ENCODE assay signal across 8 cellular contexts in genomic region chr17:80415626-80416042, GRCh38. TPM values are rescaled to one million over a fixed set of nuclear protein-coding genes. Genes with fewer than 3 reads are reported as not detected.
DNase-seq lines count a peak whose midpoint lies in the region; ATAC-seq and TF ChIP-seq lines count a peak whose summit lies in the region.

No MANE protein-coding gene starts in this region.

- H3K4me3 Mint-ChIP-seq in activated naive CD4-positive, alpha-beta T cell treated with anti-CD3 and anti-CD28 coated beads, Interleukin-2, amount 10 ng/mL, durations not matched to agents 7 days and 5 days, result peak overlapping the region; percentile 78

- H3K4me3 ChIP-seq in ascending aorta (peak overlapping the region; percentile 93 to 98), right lobe of liver (peak overlapping the region; percentile 87 to 97 (median 88)), uterus (peak overlapping the region; percentile 82 to 83)

- no peak for DNase-seq in activated naive CD4-positive, alpha-beta T cell treated with anti-CD3 and anti-CD28 coated beads, Interleukin-2, amount 10 ng/mL, durations not matched to agents 7 days and 5 days
- DNase-seq in activated naive CD4-positive, alpha-beta T cell treated with anti-CD3 and anti-CD28 coated beads, Interleukin-2, amount 50 U/mL, for 16 hours, result no peak
- DNase-seq in ascending aorta (ENCODE audit: low spot score in 2 of 2) (no peak), right lobe of liver (peak in 1 of 3 donors; percentile 20), uterus (no peak), NCI-H2171 (lab: John Stamatoyannopoulos, UW) (no peak), D341Med (ENCODE audit: low spot score) (no peak), NCI-H524 treated with DMSO at 0.1 percent for 48 hours (lab: John Stamatoyannopoulos, UW) (no peak)

- peak overlapping the region; percentile 69 for H3K27ac Mint-ChIP-seq in activated naive CD4-positive, alpha-beta T cell treated with anti-CD3 and anti-CD28 coated beads, Interleukin-2, amount 10 ng/mL, durations not matched to agents 7 days and 5 days

- intact Hi-C loops in ascending aorta (cut with DNase I) (loop anchor here (1.0 to 10.0 kb wide), 5 partner anchors 39 to 679 kb away; partner anchors contain the start of genes CHMP6, EIF4A3 and RPTOR), right lobe of liver (cut with DNase I) (no loop called here), uterus (cut with DNase I; ENCODE audit: low total_unique reads) (no loop called here)

- H3K4me1 ChIP-seq in ascending aorta (peaks cover 4 to 17% of the 10 kb centered on the region in 2 donors), right lobe of liver (peaks cover 0 to 13% (median 4%) of the 10 kb centered on the region in 4 donors), uterus (peaks cover 4 to 7% of the 10 kb centered on the region in 2 donors)

- peaks cover 6% of the 10 kb centered on the region for H3K36me3 Mint-ChIP-seq in activated naive CD4-positive, alpha-beta T cell treated with anti-CD3 and anti-CD28 coated beads, Interleukin-2, amount 10 ng/mL, durations not matched to agents 7 days and 5 days

- CTCF ChIA-PET in activated naive CD4-positive, alpha-beta T cell treated with anti-CD3 and anti-CD28 coated beads, Interleukin-2, amount 10 ng/mL, durations not matched to agents 7 days and 5 days (lab: Charles Lee), result interaction anchor here (1.6 kb wide), 1 partner anchor 11 kb away, joined by 3 read pairs; no protein-coding TSS in a partner anchor

- peaks cover 28% of the 10 kb centered on the region for H3K27me3 Mint-ChIP-seq in activated naive CD4-positive, alpha-beta T cell treated with anti-CD3 and anti-CD28 coated beads, Interleukin-2, amount 10 ng/mL, durations not matched to agents 7 days and 5 days

- TF ChIP-seq POLR2A in right lobe of liver (IDR thresholded peaks at IDR 0.05), result no peak
- no peak for TF ChIP-seq POLR2A in uterus (IDR thresholded peaks at IDR 0.05)

- no peaks in the 10 kb centered on the region for H3K9me3 Mint-ChIP-seq in activated naive CD4-positive, alpha-beta T cell treated with anti-CD3 and anti-CD28 coated beads, Interleukin-2, amount 10 ng/mL, durations not matched to agents 7 days and 5 days

- no peaks in the 10 kb centered on the region for H3K36me3 ChIP-seq in ascending aorta
- peaks cover 0 to 2% (median 0%) of the 10 kb centered on the region in 4 donors for H3K36me3 ChIP-seq in right lobe of liver
- H3K36me3 ChIP-seq in uterus, result no peaks in the 10 kb centered on the region

- H3K4me1 Mint-ChIP-seq in activated naive CD4-positive, alpha-beta T cell treated with anti-CD3 and anti-CD28 coated beads, Interleukin-2, amount 10 ng/mL, durations not matched to agents 7 days and 5 days, result peaks cover 24% of the 10 kb centered on the region

- H3K9me3 ChIP-seq in ascending aorta (no peaks in the 10 kb centered on the region), right lobe of liver (no peaks in the 10 kb centered on the region), uterus (no peaks in the 10 kb centered on the region)

- TF ChIP-seq CTCF in ascending aorta (IDR thresholded peaks at IDR 0.05) (no peak), right lobe of liver (IDR thresholded peaks at IDR 0.05) (no peak), uterus (IDR thresholded peaks at IDR 0.05) (no peak)

- no peak for ATAC-seq in right lobe of liver

- H3K27ac ChIP-seq in ascending aorta, result peak overlapping the region; percentile 91 to 98
- H3K27ac ChIP-seq in right lobe of liver, result peak overlapping the region; percentile 94 to 98 (median 97)
- H3K27ac ChIP-seq in uterus, result peak overlapping the region; percentile 87 to 96

- no peaks in the 10 kb centered on the region for H3K27me3 ChIP-seq in ascending aorta
- H3K27me3 ChIP-seq in right lobe of liver, result no peaks in the 10 kb centered on the region
- H3K27me3 ChIP-seq in uterus, result no peaks in the 10 kb centered on the region

- WGBS in right lobe of liver (ENCODE audit: insufficient coverage, low coverage, low lambda C conversion rate, missing lambda C conversion rate), result 0% methylated on average over 11 of the region's 36 CpGs

RNA-seq across cellular contexts. Expression of gene ENDOV, which starts 0.7 kb away (rescaled TPM):
- 18.0 TPM for total RNA-seq in ascending aorta
- 10 to 100 TPM in 5 of 6 experiments, 1 to 10 TPM in 1; 6.8 to 14.1 (median 11.3) TPM for total RNA-seq in right lobe of liver
- total RNA-seq in uterus, result 10 to 100 TPM in 3 of 4 donors, 1 to 10 TPM in 1; 9.5 to 33.3 (median 18.5) TPM
